In the genomic region with DNA sequence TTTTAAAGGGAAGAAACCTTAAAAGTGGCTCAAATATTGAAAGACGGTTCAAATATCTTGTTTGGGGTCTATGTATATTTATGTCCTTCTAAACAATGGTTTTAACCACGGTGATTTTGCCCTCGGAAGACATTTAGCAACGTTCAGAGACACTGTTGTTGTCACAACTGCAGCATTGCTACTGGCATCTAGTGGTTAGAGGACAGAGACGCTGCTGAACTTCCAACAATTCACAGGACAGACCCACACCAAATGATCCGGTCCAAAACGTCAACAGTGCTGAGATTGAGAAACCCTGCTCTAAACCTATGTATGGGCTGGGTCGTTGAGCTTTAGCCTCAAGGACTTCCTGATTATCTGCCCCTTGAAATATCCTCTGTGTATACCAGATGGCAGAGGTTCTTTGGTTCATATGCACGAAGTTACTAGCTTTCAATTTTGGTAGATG, we compare ENCODE assay signal across 7 cellular contexts. TPM values are rescaled to one million over a fixed set of nuclear protein-coding genes. Genes with fewer than 3 reads are reported as not detected.
DNase-seq lines count a peak whose midpoint lies in the region; ATAC-seq lines count a peak whose summit lies in the region.

No MANE protein-coding gene starts in this region.

- H3K27me3 ChIP-seq in H7 (ENCODE audit: control insufficient read depth, insufficient read depth, low read length), result no peaks in the 10 kb centered on the region; the same call in 1 of the 2 replicates
- no peaks in the 10 kb centered on the region for H3K27me3 ChIP-seq in mesendoderm (ENCODE audit: insufficient read depth, low read length, poor library complexity)

- H2AK5ac ChIP-seq in mesendoderm (ENCODE audit: low read length), result no peak overlapping the region

- no peaks in the 10 kb centered on the region for H3K9me3 ChIP-seq in SK-N-MC (ENCODE audit: low read depth, low read length)

- H3K27ac ChIP-seq in SK-N-MC, result no peak overlapping the region
- no peak overlapping the region for H3K27ac ChIP-seq in mesendoderm (ENCODE audit: low read depth, low read length)

- no peak overlapping the region for H3K4me3 ChIP-seq in H7 (ENCODE audit: insufficient read depth, low read depth, low read length)
- peak overlapping the region; percentile 91 for H3K4me3 ChIP-seq in SK-N-MC
- no peak overlapping the region for H3K4me3 ChIP-seq in mesendoderm (ENCODE audit: low read length)

- peaks cover 2% of the 10 kb centered on the region for H3K79me2 ChIP-seq in mesendoderm (ENCODE audit: control insufficient read depth, insufficient read depth, low read length)

- ATAC-seq in HG03159 (IDR thresholded peaks at IDR 0.05; ENCODE audit: unreplicated experiment), result no peak

- peaks cover 3% of the 10 kb centered on the region for H3K4me1 ChIP-seq in mesendoderm (ENCODE audit: control insufficient read depth, low read depth, low read length)

- no peak overlapping the region for H3K4me2 ChIP-seq in mesendoderm (ENCODE audit: low read length)

- H3K9ac ChIP-seq in SK-N-MC (ENCODE audit: insufficient read length), result peak overlapping the region; percentile 61
- peak overlapping the region; percentile 6 for H3K9ac ChIP-seq in mesendoderm (ENCODE audit: low read length)

- H4K8ac ChIP-seq in mesendoderm (ENCODE audit: low read depth, low read length), result no peak overlapping the region

- no peak overlapping the region for H3K23ac ChIP-seq in mesendoderm (ENCODE audit: low read length)

- no peak overlapping the region for H2BK15ac ChIP-seq in mesendoderm (replicated peaks; ENCODE audit: low read depth)

- H3K56ac ChIP-seq in mesendoderm (ENCODE audit: low read length), result no peak overlapping the region

- H2BK120ac ChIP-seq in mesendoderm (ENCODE audit: low read depth, low read length), result no peak overlapping the region

- no peak overlapping the region for H3K4ac ChIP-seq in mesendoderm (ENCODE audit: low read depth, low read length)

- H3K79me1 ChIP-seq in mesendoderm (ENCODE audit: low read length), result peaks cover 4% of the 10 kb centered on the region

- no peak overlapping the region for H4K5ac ChIP-seq in mesendoderm (ENCODE audit: low read length)

- no CpG with 5 or more reads among the region's 9 CpGs for whole genome bisulfite sequencing in mesendoderm (ENCODE audit: extremely low coverage, insufficient coverage, low lambda C conversion rate)

- H3K18ac ChIP-seq in mesendoderm (ENCODE audit: low read length), result no peak overlapping the region

- H3K36me3 ChIP-seq in H7 (replicated peaks; ENCODE audit: control insufficient read depth, insufficient read depth, low read length) (peaks cover 24% of the 10 kb centered on the region), SK-N-MC (ENCODE audit: insufficient read depth, low read length) (peaks cover 21% of the 10 kb centered on the region; the same call in 1 of the 2 replicates), mesendoderm (ENCODE audit: control insufficient read depth, insufficient read depth, low read length) (no peaks in the 10 kb centered on the region)

- H2BK5ac ChIP-seq in mesendoderm (ENCODE audit: low read length), result no peak overlapping the region

- DNase-seq in DMS53 (lab: John Stamatoyannopoulos, UW) (peak; percentile 53), H7 (peak; percentile 50), SK-N-MC (ENCODE audit: low read depth, low spot score) (no peak), dermis microvascular lymphatic vessel endothelial cell (ENCODE audit: low read depth in 2 of 2) (peak; percentile 21 to 48), mesendoderm (peak; percentile 68), NCI-H146 (lab: John Stamatoyannopoulos, UW) (no peak)

RNA-seq across cellular contexts. Expression of a gene that starts 1.7 kb away (rescaled TPM):
- 23.3 and 28.5 TPM in 2 replicates for total RNA-seq in H7 (2014; rRNA removed; shearing (Covaris generic))
- 4.0 and 5.2 TPM in 2 replicates for total RNA-seq in dermis microvascular lymphatic vessel endothelial cell
- 9.5 TPM for polyA plus RNA-seq in mesendoderm (2013, experiment 1 of 2)
- 8.7 TPM for polyA plus RNA-seq in mesendoderm (2013, experiment 2 of 2)

RNA-seq across cellular contexts. Expression of a gene that starts 15.2 kb away (rescaled TPM):
- not detected in 2 replicates for total RNA-seq in H7 (2014; rRNA removed; shearing (Covaris generic))
- total RNA-seq in dermis microvascular lymphatic vessel endothelial cell, result not detected in 2 replicates
- not detected for polyA plus RNA-seq in mesendoderm (2013, experiment 1 of 2)
- polyA plus RNA-seq in mesendoderm (2013, experiment 2 of 2), result not detected

RNA-seq across cellular contexts. Expression of a gene that starts 49.7 kb away (rescaled TPM):
- total RNA-seq in H7 (2014; rRNA removed; shearing (Covaris generic)), result 4.8 and 5.2 TPM in 2 replicates
- 6.3 and 9.0 TPM in 2 replicates for total RNA-seq in dermis microvascular lymphatic vessel endothelial cell
- polyA plus RNA-seq in mesendoderm (2013, experiment 1 of 2), result 1.7 TPM
- 1.3 TPM for polyA plus RNA-seq in mesendoderm (2013, experiment 2 of 2)

Comparison
In these comparisons a context has a peak if more than half of its experiments do, and no peak if none do; other contexts are left out.
1. DNase-seq: peak in DMS53 (single experiment), H7 (single experiment), dermis microvascular lymphatic vessel endothelial cell (2 of 2) and mesendoderm (single experiment); none in SK-N-MC (single experiment) and NCI-H146 (single experiment).